Comparison of ENCODE assay signal across 1 cellular context in the genomic region with DNA sequence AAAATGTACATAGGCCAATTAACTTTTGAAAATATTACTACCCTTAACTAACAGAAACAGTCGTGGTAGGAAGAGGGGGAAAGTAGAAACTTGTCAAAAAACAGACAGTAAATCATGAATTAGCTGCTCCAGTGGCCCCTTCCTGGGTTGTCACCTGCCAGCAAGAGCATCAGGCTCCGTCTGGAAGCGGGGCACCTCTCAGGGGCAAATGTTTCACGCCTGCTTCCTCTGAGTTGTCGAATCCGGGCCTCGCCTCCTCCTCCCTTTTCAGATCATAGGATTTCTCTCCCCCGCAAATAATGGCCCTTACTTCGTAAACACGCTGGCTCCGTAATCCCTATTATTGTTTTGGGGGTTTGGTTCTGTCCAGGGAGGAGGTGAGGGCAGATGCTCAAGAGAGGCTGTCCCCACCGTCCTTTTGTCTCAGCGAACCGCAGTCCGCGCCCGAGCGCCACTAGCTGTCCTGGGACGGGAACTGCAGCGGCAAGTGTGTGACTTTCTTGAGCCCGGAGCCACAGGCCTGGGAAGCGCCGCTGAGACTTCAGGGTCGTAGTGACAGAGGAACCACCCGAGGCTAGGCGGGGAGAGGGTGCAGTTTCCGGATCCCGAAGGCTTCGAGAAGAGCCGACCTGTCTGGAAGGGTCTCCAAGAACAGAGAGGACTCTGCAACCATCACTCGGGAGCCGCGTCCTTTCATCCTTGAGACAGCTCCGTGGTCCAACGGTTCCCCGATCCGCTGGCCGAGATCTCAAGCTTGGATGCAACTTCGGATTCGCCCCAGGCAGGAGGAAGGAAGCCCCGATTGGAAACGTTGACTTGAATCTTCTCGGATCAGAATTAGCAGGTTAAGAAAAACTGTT.
TF ChIP-seq lines count a peak whose summit lies in the region.

No MANE protein-coding gene starts in this region.

TF ChIP-seq in HEK293, 187 proteins besides CTCF, POLR2A, EP300 and RAD21 (continued from another document and continues in another):
- TF ChIP-seq, protein P1, sequence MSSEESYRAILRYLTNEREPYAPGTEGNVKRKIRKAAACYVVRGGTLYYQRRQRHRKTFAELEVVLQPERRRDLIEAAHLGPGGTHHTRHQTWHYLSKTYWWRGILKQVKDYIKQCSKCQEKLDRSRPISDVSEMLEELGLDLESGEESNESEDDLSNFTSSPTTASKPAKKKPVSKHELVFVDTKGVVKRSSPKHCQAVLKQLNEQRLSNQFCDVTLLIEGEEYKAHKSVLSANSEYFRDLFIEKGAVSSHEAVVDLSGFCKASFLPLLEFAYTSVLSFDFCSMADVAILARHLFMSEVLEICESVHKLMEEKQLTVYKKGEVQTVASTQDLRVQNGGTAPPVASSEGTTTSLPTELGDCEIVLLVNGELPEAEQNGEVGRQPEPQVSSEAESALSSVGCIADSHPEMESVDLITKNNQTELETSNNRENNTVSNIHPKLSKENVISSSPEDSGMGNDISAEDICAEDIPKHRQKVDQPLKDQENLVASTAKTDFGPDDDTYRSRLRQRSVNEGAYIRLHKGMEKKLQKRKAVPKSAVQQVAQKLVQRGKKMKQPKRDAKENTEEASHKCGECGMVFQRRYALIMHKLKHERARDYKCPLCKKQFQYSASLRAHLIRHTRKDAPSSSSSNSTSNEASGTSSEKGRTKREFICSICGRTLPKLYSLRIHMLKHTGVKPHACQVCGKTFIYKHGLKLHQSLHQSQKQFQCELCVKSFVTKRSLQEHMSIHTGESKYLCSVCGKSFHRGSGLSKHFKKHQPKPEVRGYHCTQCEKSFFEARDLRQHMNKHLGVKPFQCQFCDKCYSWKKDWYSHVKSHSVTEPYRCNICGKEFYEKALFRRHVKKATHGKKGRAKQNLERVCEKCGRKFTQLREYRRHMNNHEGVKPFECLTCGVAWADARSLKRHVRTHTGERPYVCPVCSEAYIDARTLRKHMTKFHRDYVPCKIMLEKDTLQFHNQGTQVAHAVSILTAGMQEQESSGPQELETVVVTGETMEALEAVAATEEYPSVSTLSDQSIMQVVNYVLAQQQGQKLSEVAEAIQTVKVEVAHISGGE (tag by site-specific recombination; conservative IDR thresholded peaks at IDR 0.05; ENCODE audit: low read depth) = peak; percentile 36
- TF ChIP-seq, protein P2, sequence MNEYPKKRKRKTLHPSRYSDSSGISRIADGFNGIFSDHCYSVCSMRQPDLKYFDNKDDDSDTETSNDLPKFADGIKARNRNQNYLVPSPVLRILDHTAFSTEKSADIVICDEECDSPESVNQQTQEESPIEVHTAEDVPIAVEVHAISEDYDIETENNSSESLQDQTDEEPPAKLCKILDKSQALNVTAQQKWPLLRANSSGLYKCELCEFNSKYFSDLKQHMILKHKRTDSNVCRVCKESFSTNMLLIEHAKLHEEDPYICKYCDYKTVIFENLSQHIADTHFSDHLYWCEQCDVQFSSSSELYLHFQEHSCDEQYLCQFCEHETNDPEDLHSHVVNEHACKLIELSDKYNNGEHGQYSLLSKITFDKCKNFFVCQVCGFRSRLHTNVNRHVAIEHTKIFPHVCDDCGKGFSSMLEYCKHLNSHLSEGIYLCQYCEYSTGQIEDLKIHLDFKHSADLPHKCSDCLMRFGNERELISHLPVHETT (tag by site-specific recombination; IDR thresholded peaks at IDR 0.05) = peak; percentile 36; the same call in 1 of the 2 replicates
- TF ChIP-seq, protein P3, sequence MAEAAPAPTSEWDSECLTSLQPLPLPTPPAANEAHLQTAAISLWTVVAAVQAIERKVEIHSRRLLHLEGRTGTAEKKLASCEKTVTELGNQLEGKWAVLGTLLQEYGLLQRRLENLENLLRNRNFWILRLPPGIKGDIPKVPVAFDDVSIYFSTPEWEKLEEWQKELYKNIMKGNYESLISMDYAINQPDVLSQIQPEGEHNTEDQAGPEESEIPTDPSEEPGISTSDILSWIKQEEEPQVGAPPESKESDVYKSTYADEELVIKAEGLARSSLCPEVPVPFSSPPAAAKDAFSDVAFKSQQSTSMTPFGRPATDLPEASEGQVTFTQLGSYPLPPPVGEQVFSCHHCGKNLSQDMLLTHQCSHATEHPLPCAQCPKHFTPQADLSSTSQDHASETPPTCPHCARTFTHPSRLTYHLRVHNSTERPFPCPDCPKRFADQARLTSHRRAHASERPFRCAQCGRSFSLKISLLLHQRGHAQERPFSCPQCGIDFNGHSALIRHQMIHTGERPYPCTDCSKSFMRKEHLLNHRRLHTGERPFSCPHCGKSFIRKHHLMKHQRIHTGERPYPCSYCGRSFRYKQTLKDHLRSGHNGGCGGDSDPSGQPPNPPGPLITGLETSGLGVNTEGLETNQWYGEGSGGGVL (tag by site-specific recombination; IDR thresholded peaks at IDR 0.05) = peak; percentile 11; the same call in 1 of the 2 replicates
- no peak for TF ChIP-seq ZNF624 (tag by site-specific recombination; IDR thresholded peaks at IDR 0.05)
- peak; percentile 35; the same call in 1 of the 2 replicates for TF ChIP-seq ZNF561 (tag by site-specific recombination; IDR thresholded peaks at IDR 0.05; ENCODE audit: borderline replicate concordance)
- no peak for TF ChIP-seq ZNF10 (tag by site-specific recombination; IDR thresholded peaks at IDR 0.05)
- TF ChIP-seq, protein P4, sequence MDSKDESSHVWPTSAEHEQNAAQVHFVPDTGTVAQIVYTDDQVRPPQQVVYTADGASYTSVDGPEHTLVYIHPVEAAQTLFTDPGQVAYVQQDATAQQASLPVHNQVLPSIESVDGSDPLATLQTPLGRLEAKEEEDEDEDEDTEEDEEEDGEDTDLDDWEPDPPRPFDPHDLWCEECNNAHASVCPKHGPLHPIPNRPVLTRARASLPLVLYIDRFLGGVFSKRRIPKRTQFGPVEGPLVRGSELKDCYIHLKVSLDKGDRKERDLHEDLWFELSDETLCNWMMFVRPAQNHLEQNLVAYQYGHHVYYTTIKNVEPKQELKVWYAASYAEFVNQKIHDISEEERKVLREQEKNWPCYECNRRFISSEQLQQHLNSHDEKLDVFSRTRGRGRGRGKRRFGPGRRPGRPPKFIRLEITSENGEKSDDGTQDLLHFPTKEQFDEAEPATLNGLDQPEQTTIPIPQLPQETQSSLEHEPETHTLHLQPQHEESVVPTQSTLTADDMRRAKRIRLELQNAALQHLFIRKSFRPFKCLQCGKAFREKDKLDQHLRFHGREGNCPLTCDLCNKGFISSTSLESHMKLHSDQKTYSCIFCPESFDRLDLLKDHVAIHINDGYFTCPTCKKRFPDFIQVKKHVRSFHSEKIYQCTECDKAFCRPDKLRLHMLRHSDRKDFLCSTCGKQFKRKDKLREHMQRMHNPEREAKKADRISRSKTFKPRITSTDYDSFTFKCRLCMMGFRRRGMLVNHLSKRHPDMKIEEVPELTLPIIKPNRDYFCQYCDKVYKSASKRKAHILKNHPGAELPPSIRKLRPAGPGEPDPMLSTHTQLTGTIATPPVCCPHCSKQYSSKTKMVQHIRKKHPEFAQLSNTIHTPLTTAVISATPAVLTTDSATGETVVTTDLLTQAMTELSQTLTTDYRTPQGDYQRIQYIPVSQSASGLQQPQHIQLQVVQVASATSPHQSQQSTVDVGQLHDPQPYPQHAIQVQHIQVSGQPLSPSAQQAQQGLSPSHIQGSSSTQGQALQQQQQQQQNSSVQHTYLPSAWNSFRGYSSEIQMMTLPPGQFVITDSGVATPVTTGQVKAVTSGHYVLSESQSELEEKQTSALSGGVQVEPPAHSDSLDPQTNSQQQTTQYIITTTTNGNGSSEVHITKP (tag by site-specific recombination; IDR thresholded peaks at IDR 0.05) = peak; percentile 97
- no peak for TF ChIP-seq ZNF132 (tag by site-specific recombination; IDR thresholded peaks at IDR 0.05; ENCODE audit: borderline replicate concordance)
- TF ChIP-seq ZNF558 (tag by site-specific recombination; IDR thresholded peaks at IDR 0.05) = no peak
- TF ChIP-seq, protein P5, sequence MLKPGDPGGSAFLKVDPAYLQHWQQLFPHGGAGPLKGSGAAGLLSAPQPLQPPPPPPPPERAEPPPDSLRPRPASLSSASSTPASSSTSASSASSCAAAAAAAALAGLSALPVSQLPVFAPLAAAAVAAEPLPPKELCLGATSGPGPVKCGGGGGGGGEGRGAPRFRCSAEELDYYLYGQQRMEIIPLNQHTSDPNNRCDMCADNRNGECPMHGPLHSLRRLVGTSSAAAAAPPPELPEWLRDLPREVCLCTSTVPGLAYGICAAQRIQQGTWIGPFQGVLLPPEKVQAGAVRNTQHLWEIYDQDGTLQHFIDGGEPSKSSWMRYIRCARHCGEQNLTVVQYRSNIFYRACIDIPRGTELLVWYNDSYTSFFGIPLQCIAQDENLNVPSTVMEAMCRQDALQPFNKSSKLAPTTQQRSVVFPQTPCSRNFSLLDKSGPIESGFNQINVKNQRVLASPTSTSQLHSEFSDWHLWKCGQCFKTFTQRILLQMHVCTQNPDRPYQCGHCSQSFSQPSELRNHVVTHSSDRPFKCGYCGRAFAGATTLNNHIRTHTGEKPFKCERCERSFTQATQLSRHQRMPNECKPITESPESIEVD (tag by site-specific recombination; IDR thresholded peaks at IDR 0.05) = no peak
- no peak for TF ChIP-seq ZSCAN23 (tag by site-specific recombination; IDR thresholded peaks at IDR 0.05)
- TF ChIP-seq SP2 (tag by site-specific recombination; IDR thresholded peaks at IDR 0.05) = peak; percentile 50
- peak; percentile 34 for TF ChIP-seq ZNF629 (tag by site-specific recombination; IDR thresholded peaks at IDR 0.05)
- TF ChIP-seq ZNF501 (tag by site-specific recombination; IDR thresholded peaks at IDR 0.05) = peak; percentile 64
- 0 out of 2 replicates have a peak, but pooled peaks have one; percentile 19 for TF ChIP-seq GLIS2 (tag by site-specific recombination; IDR thresholded peaks at IDR 0.05)
- peak; percentile 68 for TF ChIP-seq ZXDB (tag by site-specific recombination; IDR thresholded peaks at IDR 0.05)
- peak; percentile 91 for TF ChIP-seq IKZF3 (tag by site-specific recombination; IDR thresholded peaks at IDR 0.05)
- no peak for TF ChIP-seq ZNF48 (tag by site-specific recombination; IDR thresholded peaks at IDR 0.05)
- peak; percentile 90 for TF ChIP-seq ZNF660 (tag by site-specific recombination; IDR thresholded peaks at IDR 0.05)
- TF ChIP-seq ZNF785 (tag by site-specific recombination; IDR thresholded peaks at IDR 0.05) = no peak
- no peak for TF ChIP-seq HOXD13 (CRISPR knock-in tag; IDR thresholded peaks at IDR 0.05; ENCODE audit: borderline replicate concordance)
- peak; percentile 59 for TF ChIP-seq WT1 (tag by site-specific recombination; IDR thresholded peaks at IDR 0.05)
- TF ChIP-seq, protein P6, sequence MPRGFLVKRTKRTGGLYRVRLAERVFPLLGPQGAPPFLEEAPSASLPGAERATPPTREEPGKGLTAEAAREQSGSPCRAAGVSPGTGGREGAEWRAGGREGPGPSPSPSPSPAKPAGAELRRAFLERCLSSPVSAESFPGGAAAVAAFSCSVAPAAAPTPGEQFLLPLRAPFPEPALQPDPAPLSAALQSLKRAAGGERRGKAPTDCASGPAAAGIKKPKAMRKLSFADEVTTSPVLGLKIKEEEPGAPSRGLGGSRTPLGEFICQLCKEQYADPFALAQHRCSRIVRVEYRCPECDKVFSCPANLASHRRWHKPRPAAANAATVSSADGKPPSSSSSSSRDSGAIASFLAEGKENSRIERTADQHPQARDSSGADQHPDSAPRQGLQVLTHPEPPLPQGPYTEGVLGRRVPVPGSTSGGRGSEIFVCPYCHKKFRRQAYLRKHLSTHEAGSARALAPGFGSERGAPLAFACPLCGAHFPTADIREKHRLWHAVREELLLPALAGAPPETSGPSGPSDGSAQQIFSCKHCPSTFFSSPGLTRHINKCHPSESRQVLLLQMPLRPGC (tag by site-specific recombination; IDR thresholded peaks at IDR 0.05) = no peak
- peak; percentile 71; the same call in 1 of the 2 replicates for TF ChIP-seq TRIM28 (IDR thresholded peaks at IDR 0.05; ENCODE audit: borderline replicate concordance, low read length)
- TF ChIP-seq ZNF530 (tag by site-specific recombination; IDR thresholded peaks at IDR 0.05; ENCODE audit: low read depth) = no peak
- 0 out of 2 replicates have a peak, but pooled peaks have one; percentile 20 for TF ChIP-seq GLIS1 (tag by site-specific recombination; IDR thresholded peaks at IDR 0.05)
- no peak for TF ChIP-seq ZNF2 (tag by site-specific recombination; IDR thresholded peaks at IDR 0.05)
- TF ChIP-seq KLF7 (tag by site-specific recombination; IDR thresholded peaks at IDR 0.05; ENCODE audit: borderline replicate concordance) = peak; percentile 34; the same call in 1 of the 2 replicates
- no peak for TF ChIP-seq ZNF140 (tag by site-specific recombination; IDR thresholded peaks at IDR 0.05)
- TF ChIP-seq BCL11B (tag by site-specific recombination; IDR thresholded peaks at IDR 0.05; ENCODE audit: low read depth) = no peak
- TF ChIP-seq ZNF214 (tag by site-specific recombination; IDR thresholded peaks at IDR 0.05; ENCODE audit: borderline replicate concordance) = no peak
- no peak; the same call in 1 of the 2 replicates for TF ChIP-seq ZNF792 (tag by site-specific recombination; IDR thresholded peaks at IDR 0.05)
- TF ChIP-seq, protein P7, sequence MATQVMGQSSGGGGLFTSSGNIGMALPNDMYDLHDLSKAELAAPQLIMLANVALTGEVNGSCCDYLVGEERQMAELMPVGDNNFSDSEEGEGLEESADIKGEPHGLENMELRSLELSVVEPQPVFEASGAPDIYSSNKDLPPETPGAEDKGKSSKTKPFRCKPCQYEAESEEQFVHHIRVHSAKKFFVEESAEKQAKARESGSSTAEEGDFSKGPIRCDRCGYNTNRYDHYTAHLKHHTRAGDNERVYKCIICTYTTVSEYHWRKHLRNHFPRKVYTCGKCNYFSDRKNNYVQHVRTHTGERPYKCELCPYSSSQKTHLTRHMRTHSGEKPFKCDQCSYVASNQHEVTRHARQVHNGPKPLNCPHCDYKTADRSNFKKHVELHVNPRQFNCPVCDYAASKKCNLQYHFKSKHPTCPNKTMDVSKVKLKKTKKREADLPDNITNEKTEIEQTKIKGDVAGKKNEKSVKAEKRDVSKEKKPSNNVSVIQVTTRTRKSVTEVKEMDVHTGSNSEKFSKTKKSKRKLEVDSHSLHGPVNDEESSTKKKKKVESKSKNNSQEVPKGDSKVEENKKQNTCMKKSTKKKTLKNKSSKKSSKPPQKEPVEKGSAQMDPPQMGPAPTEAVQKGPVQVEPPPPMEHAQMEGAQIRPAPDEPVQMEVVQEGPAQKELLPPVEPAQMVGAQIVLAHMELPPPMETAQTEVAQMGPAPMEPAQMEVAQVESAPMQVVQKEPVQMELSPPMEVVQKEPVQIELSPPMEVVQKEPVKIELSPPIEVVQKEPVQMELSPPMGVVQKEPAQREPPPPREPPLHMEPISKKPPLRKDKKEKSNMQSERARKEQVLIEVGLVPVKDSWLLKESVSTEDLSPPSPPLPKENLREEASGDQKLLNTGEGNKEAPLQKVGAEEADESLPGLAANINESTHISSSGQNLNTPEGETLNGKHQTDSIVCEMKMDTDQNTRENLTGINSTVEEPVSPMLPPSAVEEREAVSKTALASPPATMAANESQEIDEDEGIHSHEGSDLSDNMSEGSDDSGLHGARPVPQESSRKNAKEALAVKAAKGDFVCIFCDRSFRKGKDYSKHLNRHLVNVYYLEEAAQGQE (tag by site-specific recombination; IDR thresholded peaks at IDR 0.05) = no peak
- no peak for TF ChIP-seq ZFP41 (tag by site-specific recombination; IDR thresholded peaks at IDR 0.05; ENCODE audit: borderline replicate concordance)
